In the genomic region with DNA sequence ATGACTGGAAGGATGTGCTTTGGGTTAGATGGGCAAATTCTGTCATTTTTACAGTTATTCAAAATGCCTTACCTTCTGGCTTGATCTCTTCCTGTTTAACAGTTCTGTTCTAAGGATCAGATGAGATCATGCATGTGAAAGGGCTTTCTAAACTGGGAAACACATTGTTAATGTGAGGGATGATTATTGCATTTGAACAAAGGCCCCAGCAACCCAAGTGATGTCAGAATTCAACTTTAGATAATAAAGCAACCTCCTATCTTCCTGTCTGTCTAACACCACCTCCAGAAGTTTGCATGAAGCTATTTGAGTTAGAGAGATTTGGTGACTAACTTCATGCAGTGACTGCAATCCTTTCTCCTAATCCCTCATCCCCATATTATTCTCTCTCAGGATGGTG, we compare ENCODE assay signal across 25 cellular contexts.
DNase-seq lines count a peak whose midpoint lies in the region; TF ChIP-seq lines count a peak whose summit lies in the region.
"Had no signal": no experiment of that assay in that cellular context is flagged by ENCODE, and none has a peak within 500 bp of the region (broad histone marks: within the 10 kb centered on the region; RNA-seq: fewer than 3 reads in every experiment).

No MANE protein-coding gene starts in this region.

- H3K27me3 ChIP-seq in mammary epithelial cell (ENCODE audit: insufficient read depth, low read length) (no peaks in the 10 kb centered on the region), ovary (no peaks in the 10 kb centered on the region)
- H3K27me3 ChIP-seq: MG63 had no signal

- H3K4me3 ChIP-seq in mammary epithelial cell (replicated peaks in 1 of 3; ENCODE audit: insufficient read depth in 1 of 3, low read depth in 2 of 3, low read length in 3 of 3), result no peak overlapping the region
- no peak overlapping the region for H3K4me3 ChIP-seq in ovary
- H3K4me3 ChIP-seq: coronary artery, MG63 had no signal

- in situ Hi-C loops in mammary epithelial cell (cut with MboI; ENCODE audit: low sequenced_read_pairs in 2 of 2), result no loop called here
- in situ Hi-C loops in SK-MEL-5 (cut with HindIII; ENCODE audit: low pct_unique_long_range_greater_than_20kb, low sequenced_read_pairs), result no loop called here

- BruUV-seq in MCF 10A (replicated peaks; lab: Mats Ljungman, UMichigan) (no TSS peak), mammary epithelial cell (replicated peaks; lab: Mats Ljungman, UMichigan) (no TSS peak)

- H3K36me3 ChIP-seq in mammary epithelial cell (ENCODE audit: insufficient read depth, low read length) (no peaks in the 10 kb centered on the region), ovary (no peaks in the 10 kb centered on the region)
- H3K36me3 ChIP-seq: MG63 had no signal

- H3K27me3 Mint-ChIP-seq in MCF 10A (ENCODE audit: insufficient read depth, unreplicated experiment) (no peaks in the 10 kb centered on the region), progenitor cell of endocrine pancreas (no peaks in the 10 kb centered on the region)
- H3K27me3 Mint-ChIP-seq: activated naive CD4-positive, alpha-beta T cell treated with anti-CD3 and anti-CD28 coated beads, Interleukin-2, amount 10 ng/mL, durations not matched to agents 7 days and 5 days; CD8-positive, alpha-beta memory T cell; naive thymus-derived CD8-positive, alpha-beta T cell had no signal

- H3K27ac ChIP-seq in mammary epithelial cell (ENCODE audit: insufficient read depth, low read depth, low read length), result no peak overlapping the region
- no peak overlapping the region for H3K27ac ChIP-seq in ovary
- H3K27ac ChIP-seq: coronary artery had no signal

- H3K79me2 ChIP-seq in mammary epithelial cell (ENCODE audit: insufficient read depth, low read length), result no peaks in the 10 kb centered on the region

- H3K4me1 ChIP-seq in mammary epithelial cell (ENCODE audit: insufficient read depth, low read length) (no peaks in the 10 kb centered on the region), ovary (ENCODE audit: insufficient read depth) (peaks cover 2% of the 10 kb centered on the region)

- H3K9me3 ChIP-seq in mammary epithelial cell (replicated peaks; ENCODE audit: insufficient read depth, low read length) (no peaks in the 10 kb centered on the region), ovary (no peaks in the 10 kb centered on the region)
- H3K9me3 ChIP-seq: MG63, SK-N-SH had no signal

- no peaks in the 10 kb centered on the region for H4K20me1 ChIP-seq in mammary epithelial cell (ENCODE audit: insufficient read depth, low read length)

- no peak for TF ChIP-seq POLR2A in ovary (IDR thresholded peaks at IDR 0.05)

- intact Hi-C loops in MCF 10A (cut with micrococcal nuclease) (no loop called here), mammary epithelial cell (cut with micrococcal nuclease) (no loop called here), ovary (cut with DNase I) (no loop called here)

- H3K4me2 ChIP-seq in mammary epithelial cell (ENCODE audit: insufficient read depth, low read depth, low read length), result no peak overlapping the region
- H3K4me2 ChIP-seq: SK-N-SH had no signal

- dilution Hi-C loops in mammary epithelial cell (cut with HindIII; ENCODE audit: low sequenced_read_pairs), result no loop called here

- no peak for TF ChIP-seq EP300 in ovary (IDR thresholded peaks at IDR 0.05)

- H3K9ac ChIP-seq in mammary epithelial cell (ENCODE audit: insufficient read depth, low read length), result no peak overlapping the region
- H3K9ac ChIP-seq: SK-N-SH had no signal

- no peaks in the 10 kb centered on the region for H3K4me1 Mint-ChIP-seq in MCF 10A (ENCODE audit: insufficient read depth, unreplicated experiment)
- peaks cover 2% of the 10 kb centered on the region for H3K4me1 Mint-ChIP-seq in progenitor cell of endocrine pancreas (ENCODE audit: low read depth)
- H3K4me1 Mint-ChIP-seq: activated naive CD4-positive, alpha-beta T cell treated with anti-CD3 and anti-CD28 coated beads, Interleukin-2, amount 10 ng/mL, durations not matched to agents 7 days and 5 days had no signal

- TF ChIP-seq CTCF in MCF 10A (IDR thresholded peaks at IDR 0.05; ENCODE audit: unreplicated experiment), result no peak
- no peak for TF ChIP-seq CTCF in mammary epithelial cell (conservative IDR thresholded peaks at IDR 0.05 in 1 of 2, IDR thresholded peaks at IDR 0.05 in 1 of 2; ENCODE audit: extremely low read depth in 1 of 2, insufficient read depth in 1 of 2, low read depth in 1 of 2, low read length in 2 of 2)
- TF ChIP-seq CTCF in ovary (IDR thresholded peaks at IDR 0.05), result no peak
- TF ChIP-seq CTCF in progenitor cell of endocrine pancreas (IDR thresholded peaks at IDR 0.05; ENCODE audit: unreplicated experiment), result no peak
- no peak for TF ChIP-seq CTCF in GM20000 (IDR thresholded peaks at IDR 0.05; ENCODE audit: extremely low read depth, missing control alignments)

- H2AFZ ChIP-seq in mammary epithelial cell (ENCODE audit: low read depth, low read length), result no peak overlapping the region

- H3K9me3 Mint-ChIP-seq in MCF 10A (ENCODE audit: unreplicated experiment) (no peaks in the 10 kb centered on the region), progenitor cell of endocrine pancreas (ENCODE audit: low read depth) (no peaks in the 10 kb centered on the region)
- H3K9me3 Mint-ChIP-seq: activated naive CD4-positive, alpha-beta T cell treated with anti-CD3 and anti-CD28 coated beads, Interleukin-2, amount 10 ng/mL, durations not matched to agents 7 days and 5 days; CD8-positive, alpha-beta memory T cell; mesothelial cell of epicardium; T-helper 1 cell treated with Interleukin-12 subunit alpha and Interleukin-12 subunit beta and Interleukin-4 antibody, amounts not matched to agents 30 μg/mL and 1 μg/mL, for 36 hours had no signal

- H3K36me3 Mint-ChIP-seq in MCF 10A (ENCODE audit: insufficient read depth, unreplicated experiment), result no peaks in the 10 kb centered on the region
- no peaks in the 10 kb centered on the region for H3K36me3 Mint-ChIP-seq in progenitor cell of endocrine pancreas (ENCODE audit: insufficient read depth)
- H3K36me3 Mint-ChIP-seq: activated naive CD4-positive, alpha-beta T cell treated with anti-CD3 and anti-CD28 coated beads, Interleukin-2, amount 10 ng/mL, durations not matched to agents 7 days and 5 days; mesothelial cell of epicardium had no signal

- no peak overlapping the region for H3K4me3 Mint-ChIP-seq in MCF 10A (ENCODE audit: unreplicated experiment)
- no peak overlapping the region for H3K4me3 Mint-ChIP-seq in progenitor cell of endocrine pancreas (ENCODE audit: low read depth)
- H3K4me3 Mint-ChIP-seq: activated naive CD4-positive, alpha-beta T cell treated with anti-CD3 and anti-CD28 coated beads, Interleukin-2, amount 10 ng/mL, durations not matched to agents 7 days and 5 days; mesothelial cell of epicardium; naive thymus-derived CD8-positive, alpha-beta T cell; T-helper 1 cell treated with Interleukin-12 subunit alpha and Interleukin-12 subunit beta and Interleukin-4 antibody, amounts not matched to agents 30 μg/mL and 1 μg/mL, for 36 hours had no signal

- POLR2A ChIA-PET in MCF 10A (lab: Yijun Ruan, JAX), result no interaction called here

- DNase-seq in MCF 10A (ENCODE audit: unreplicated experiment) (no peak), mammary epithelial cell (no peak), SK-MEL-5 (ENCODE audit: low read depth, low spot score) (peak; percentile 17), lung microvascular endothelial cell (ENCODE audit: low read depth in 2 of 2) (peak; percentile 46 to 79), ovary (no peak), progenitor cell of endocrine pancreas (ENCODE audit: low spot score, unreplicated experiment) (no peak), GM20000 (ENCODE audit: low spot score) (no peak), islet precursor cell (no peak)
- DNase-seq: activated CD4-positive, alpha-beta T cell treated with anti-CD3 and anti-CD28 coated beads, Interleukin-2, amount 50 U/mL, for 48 hours; activated naive CD4-positive, alpha-beta T cell treated with anti-CD3 and anti-CD28 coated beads, Interleukin-2, amount 10 ng/mL, durations not matched to agents 7 days and 5 days; amygdala; CD8-positive, alpha-beta memory T cell; DMS 273 treated with DMSO at 0.1 percent for 48 hours; H7; MG63; naive thymus-derived CD8-positive, alpha-beta T cell; NCI-H1417 treated with DMSO at 0.1 percent for 48 hours; NCI-H2081 treated with DMSO at 0.1 percent for 48 hours; NCI-H774; right cardiac atrium; stimulated activated CD4-positive, alpha-beta T cell treated with anti-CD3 and anti-CD28 coated beads, Interleukin-2, amount 100 ng/mL, for 48 hours had no signal

- H3K27ac Mint-ChIP-seq in MCF 10A (ENCODE audit: low read depth, unreplicated experiment) (peak overlapping the region; percentile 28), progenitor cell of endocrine pancreas (no peak overlapping the region)
- H3K27ac Mint-ChIP-seq: activated naive CD4-positive, alpha-beta T cell treated with anti-CD3 and anti-CD28 coated beads, Interleukin-2, amount 10 ng/mL, durations not matched to agents 7 days and 5 days; mesothelial cell of epicardium; T-helper 1 cell treated with Interleukin-12 subunit alpha and Interleukin-12 subunit beta and Interleukin-4 antibody, amounts not matched to agents 30 μg/mL and 1 μg/mL, for 36 hours had no signal

- CTCF ChIA-PET in MCF 10A (lab: Yijun Ruan, JAX), result interaction anchor here (0.6 kb wide), 1 partner anchor 11 kb away, joined by 3 read pairs; no protein-coding TSS in a partner anchor
- CTCF ChIA-PET in mammary epithelial cell (lab: Charles Lee; ENCODE audit: low non-redundant PET), result no interaction called here

Comparison
In these comparisons a context has a peak if more than half of its experiments do, and no peak if none do; other contexts are left out.
1. DNase-seq: peak in SK-MEL-5 (single experiment) and lung microvascular endothelial cell (2 of 2); none in MCF 10A (single experiment), mammary epithelial cell (single experiment), ovary (0 of 5), progenitor cell of endocrine pancreas (single experiment), GM20000 (single experiment) and islet precursor cell (single experiment).